24 cellular contexts compared by ENCODE assay signal in the genomic region with DNA sequence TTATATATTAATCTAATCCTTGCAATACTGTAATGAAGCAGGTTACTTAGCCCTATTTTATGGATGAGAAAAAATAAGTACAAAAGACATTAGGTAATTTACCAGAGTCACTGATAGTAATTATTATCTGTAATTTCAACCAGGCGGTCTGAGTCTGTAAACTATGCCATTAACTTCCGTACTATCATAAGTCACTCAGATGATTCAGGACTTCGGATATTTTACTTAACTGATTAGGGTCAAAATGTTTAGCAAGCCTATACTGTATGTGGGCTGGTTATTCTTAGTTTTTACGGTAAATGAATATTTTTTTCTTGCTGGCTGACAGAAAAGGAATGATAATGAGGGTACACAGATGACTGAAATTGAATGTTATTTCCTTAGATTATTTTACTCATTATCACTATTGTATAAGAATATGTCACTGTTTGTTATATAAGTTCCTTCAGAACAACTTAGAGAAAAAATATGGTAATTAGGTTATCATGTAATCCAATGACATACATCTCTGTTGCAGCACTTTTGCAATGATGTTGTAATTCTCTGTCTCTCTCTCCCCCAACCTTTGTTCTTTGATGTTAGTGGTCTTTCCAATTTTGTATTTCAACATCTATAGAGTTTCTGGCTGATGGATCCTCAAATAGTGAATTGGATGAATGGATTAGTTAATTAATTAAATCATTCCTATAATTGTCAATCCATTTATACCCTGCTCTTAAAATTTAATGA.
"Had no signal": no experiment of that assay in that cellular context is flagged by ENCODE, and none has a peak within 500 bp of the region (broad histone marks: within the 10 kb centered on the region; RNA-seq: fewer than 3 reads in every experiment).

No MANE protein-coding gene starts in this region.

- H3K27me3 Mint-ChIP-seq: activated CD4-positive, alpha-beta T cell treated with anti-CD3 and anti-CD28 coated beads, Interleukin-2, amount 10 ng/mL, durations not matched to agents 24 days and 14 days; activated naive CD4-positive, alpha-beta T cell treated with anti-CD3 and anti-CD28 coated beads, Interleukin-2, amount 10 ng/mL, durations not matched to agents 7 days and 5 days; activated naive CD8-positive, alpha-beta T cell treated with anti-CD3 and anti-CD28 coated beads, Interleukin-2, amount 50 U/mL, for 24 hours; activated T-cell treated with anti-CD3 and anti-CD28 coated beads, Interleukin-2, amount 50 U/mL, for 24 hours; stimulated activated memory B cell treated with anti-CD40 and anti-IgM and Interleukin-4, amounts not matched to agents 10 μg/mL and 1 μg/mL and 100 μg/mL, for 72 hours had no signal

- H3K4me3 ChIP-seq: ascending aorta, breast epithelium, left ventricle myocardium inferior, spleen, testis, upper lobe of right lung had no signal

- FAIRE-seq: frontal cortex had no signal

- ATAC-seq: activated CD8-positive, alpha-beta T cell treated with anti-CD3 and anti-CD28 coated beads, Interleukin-2, amount 10 ng/mL, durations not matched to agents 7 days and 5 days; activated naive CD8-positive, alpha-beta T cell treated with anti-CD3 and anti-CD28 coated beads, Interleukin-2, amount 50 U/mL, for 24 hours; stimulated activated memory B cell treated with anti-CD40 and anti-IgM and Interleukin-4, amounts not matched to agents 10 μg/mL and 1 μg/mL and 100 μg/mL, for 72 hours; upper lobe of right lung had no signal

- H3K4me1 ChIP-seq: ascending aorta, breast epithelium, left ventricle myocardium inferior, spleen, testis, upper lobe of right lung had no signal

- DNase-seq: activated CD4-positive, alpha-beta T cell treated with anti-CD3 and anti-CD28 coated beads, Interleukin-2, amount 10 ng/mL, durations not matched to agents 24 days and 14 days; activated CD8-positive, alpha-beta T cell treated with anti-CD3 and anti-CD28 coated beads, Interleukin-2, amount 10 ng/mL, durations not matched to agents 7 days and 5 days; activated naive CD4-positive, alpha-beta T cell treated with anti-CD3 and anti-CD28 coated beads, Interleukin-2, amount 10 ng/mL, durations not matched to agents 7 days and 5 days; activated naive CD8-positive, alpha-beta T cell treated with anti-CD3 and anti-CD28 coated beads, Interleukin-2, amount 50 U/mL, for 24 hours; activated T-cell treated with anti-CD3 and anti-CD28 coated beads, Interleukin-2, amount 50 U/mL, for 24 hours; cerebellar nuclear complex; effector CD4-positive, alpha-beta T cell; kidney glomerular epithelial cell; left ventricle myocardium inferior; mammary epithelial cell; nephron progenitor cell; nucleus accumbens; posterior cingulate gyrus; retina; spleen; stimulated activated CD4-positive, alpha-beta T cell treated with anti-CD3 and anti-CD28 coated beads, Interleukin-4, amount 100 ng/mL, for 4 hours; testis; upper lobe of right lung had no signal

- H3K27me3 ChIP-seq: ascending aorta, breast epithelium, spleen, testis, upper lobe of right lung had no signal

- H3K4me3 Mint-ChIP-seq: activated CD4-positive, alpha-beta T cell treated with anti-CD3 and anti-CD28 coated beads, Interleukin-2, amount 10 ng/mL, durations not matched to agents 24 days and 14 days; activated CD8-positive, alpha-beta T cell treated with anti-CD3 and anti-CD28 coated beads, Interleukin-2, amount 10 ng/mL, durations not matched to agents 7 days and 5 days; activated naive CD4-positive, alpha-beta T cell treated with anti-CD3 and anti-CD28 coated beads, Interleukin-2, amount 10 ng/mL, durations not matched to agents 7 days and 5 days; activated naive CD8-positive, alpha-beta T cell treated with anti-CD3 and anti-CD28 coated beads, Interleukin-2, amount 50 U/mL, for 24 hours; activated T-cell treated with anti-CD3 and anti-CD28 coated beads, Interleukin-2, amount 50 U/mL, for 24 hours; nephron progenitor cell; stimulated activated memory B cell treated with anti-CD40 and anti-IgM and Interleukin-4, amounts not matched to agents 10 μg/mL and 1 μg/mL and 100 μg/mL, for 72 hours; T-helper 2 cell treated with Interferon-gamma antibody and Interleukin-4, amounts not matched to agents 5 μg/mL and 100 μg/mL, for 36 hours had no signal

- H3K36me3 ChIP-seq: ascending aorta, breast epithelium, spleen, upper lobe of right lung had no signal

- H3K27ac ChIP-seq: ascending aorta, breast epithelium, left ventricle myocardium inferior, spleen, testis, upper lobe of right lung had no signal

- H3K27ac Mint-ChIP-seq: activated CD4-positive, alpha-beta T cell treated with anti-CD3 and anti-CD28 coated beads, Interleukin-2, amount 10 ng/mL, durations not matched to agents 24 days and 14 days; activated CD8-positive, alpha-beta T cell treated with anti-CD3 and anti-CD28 coated beads, Interleukin-2, amount 10 ng/mL, durations not matched to agents 7 days and 5 days; activated naive CD4-positive, alpha-beta T cell treated with anti-CD3 and anti-CD28 coated beads, Interleukin-2, amount 10 ng/mL, durations not matched to agents 7 days and 5 days; activated naive CD8-positive, alpha-beta T cell treated with anti-CD3 and anti-CD28 coated beads, Interleukin-2, amount 50 U/mL, for 24 hours; activated T-helper 2 cell treated with anti-CD3 and anti-CD28 coated beads, Interferon-gamma antibody, Interleukin-2, Interleukin-4, amounts not matched to agents 10 μg/mL and 5 μg/mL and 100 μg/mL, durations not matched to agents 14 hours and 24 hours and 36 hours; stimulated activated memory B cell treated with anti-CD40 and anti-IgM and Interleukin-4, amounts not matched to agents 10 μg/mL and 1 μg/mL and 100 μg/mL, for 72 hours; T-helper 2 cell treated with Interferon-gamma antibody and Interleukin-4, amounts not matched to agents 5 μg/mL and 100 μg/mL, for 36 hours had no signal

- H3K4me1 Mint-ChIP-seq: activated naive CD4-positive, alpha-beta T cell treated with anti-CD3 and anti-CD28 coated beads, Interleukin-2, amount 10 ng/mL, durations not matched to agents 7 days and 5 days; nephron progenitor cell; stimulated activated memory B cell treated with anti-CD40 and anti-IgM and Interleukin-4, amounts not matched to agents 10 μg/mL and 1 μg/mL and 100 μg/mL, for 72 hours had no signal

- H3K9me3 ChIP-seq: testis, upper lobe of right lung had no signal
